ENCODE assay signal across 9 cellular contexts in genomic region chr6:5175195-5175594, GRCh38.
DNase-seq lines count a peak whose midpoint lies in the region; ATAC-seq and TF ChIP-seq lines count a peak whose summit lies in the region.
"Had no signal": no experiment of that assay in that cellular context is flagged by ENCODE, and none has a peak within 500 bp of the region (broad histone marks: within the 10 kb centered on the region; RNA-seq: fewer than 3 reads in every experiment).

No MANE protein-coding gene starts in this region.

- H3K9me3 Mint-ChIP-seq in WTC11, result no peaks in the 10 kb centered on the region

- H3K4me1 Mint-ChIP-seq in WTC11, result peaks cover 29% of the 10 kb centered on the region

- no peaks in the 10 kb centered on the region for H3K27me3 Mint-ChIP-seq in WTC11 (ENCODE audit: low read depth)

- no peaks in the 10 kb centered on the region for H3K36me3 Mint-ChIP-seq in WTC11

- CTCF ChIA-PET in WTC11 (lab: Charles Lee), result interaction anchor here (0.5 to 2.8 kb wide), 32 partner anchors 9 to 227 kb away, joined by 3 to 45 read pairs (median 4); no protein-coding TSS in a partner anchor

- ATAC-seq in WTC11 (peak; percentile 90), GM19455 (IDR thresholded peaks at IDR 0.05; ENCODE audit: unreplicated experiment) (no peak), GM18868 (IDR thresholded peaks at IDR 0.05; ENCODE audit: unreplicated experiment) (no peak), GM19324 (IDR thresholded peaks at IDR 0.05; ENCODE audit: low FRiP score, unreplicated experiment) (no peak)

- DNase-seq in Ammon's horn (ENCODE audit: low spot score) (peak; percentile 30), WTC11 (ENCODE audit: low spot score) (peak; percentile 77), iPS-NIHi7 (ENCODE audit: extremely low spot score) (peak; percentile 73), SW480 (ENCODE audit: low spot score) (no peak)
- DNase-seq: effector CD8-positive, alpha-beta T cell had no signal

- TF ChIP-seq CTCF in GM12872 (IDR thresholded peaks at IDR 0.05; ENCODE audit: insufficient read depth, low read depth, low read length), result peak; percentile 61
- TF ChIP-seq CTCF in WTC11 (IDR thresholded peaks at IDR 0.05), result peak; percentile 58

- no peak overlapping the region for H3K27ac Mint-ChIP-seq in WTC11

- POLR2A ChIA-PET in WTC11 (lab: Charles Lee), result interaction anchor here (0.5 to 1.0 kb wide), 2 partner anchors 8 to 175 kb away, joined by 3 to 5 read pairs; no protein-coding TSS in a partner anchor

- H3K4me3 Mint-ChIP-seq in WTC11, result no peak overlapping the region

TF ChIP-seq in WTC11, 78 proteins besides CTCF, POLR2A, EP300 and RAD21:
- TF ChIP-seq CBFB (CRISPR knock-in tag; IDR thresholded peaks at IDR 0.05; ENCODE audit: low read depth) (no peak), JAZF1 (CRISPR knock-in tag; IDR thresholded peaks at IDR 0.05) (no peak), USF2 (CRISPR knock-in tag; IDR thresholded peaks at IDR 0.05) (no peak)
